In the genomic region with DNA sequence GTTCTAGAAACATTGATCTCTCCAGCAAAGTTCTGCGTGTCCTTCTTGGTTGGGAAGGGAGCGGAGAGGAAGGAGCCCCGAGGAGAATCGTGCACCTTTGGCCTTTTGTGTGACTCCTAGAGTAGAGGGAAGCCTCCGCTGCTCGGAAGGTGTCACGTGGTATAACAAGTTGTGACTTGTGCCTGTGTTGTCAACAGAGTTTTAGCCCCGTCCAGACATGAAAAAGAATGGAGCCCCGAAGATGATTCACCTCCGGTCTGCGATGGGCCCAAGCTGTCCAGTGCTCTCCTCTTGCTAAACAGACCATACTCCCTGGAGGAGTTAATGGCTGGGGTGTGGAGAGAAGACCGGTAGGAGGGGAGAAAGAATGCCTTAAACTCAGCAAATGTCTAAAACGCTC, we compare ENCODE assay signal across 11 cellular contexts. TPM values are rescaled to one million over a fixed set of nuclear protein-coding genes. Genes with fewer than 3 reads are reported as not detected.
"Had no signal": no experiment of that assay in that cellular context is flagged by ENCODE, and none has a peak within 500 bp of the region (broad histone marks: within the 10 kb centered on the region; RNA-seq: fewer than 3 reads in every experiment).

No MANE protein-coding gene starts in this region.

- H3K36me3 ChIP-seq: left ventricle myocardium inferior had no signal

- H3K4me3 ChIP-seq: left ventricle myocardium inferior had no signal

- DNase-seq: activated CD4-positive, alpha-beta memory T cell treated with anti-CD3 and anti-CD28 coated beads for 36 hours; activated effector memory CD4-positive, alpha-beta T cell treated with anti-CD3 and anti-CD28 coated beads, Interleukin-2, amount 50 U/mL, for 16 hours; activated T-cell treated with anti-CD3 and anti-CD28 coated beads, Interleukin-2, amount 50 U/mL, for 4 hours; amygdala; foreskin melanocyte; left ventricle myocardium inferior; mesendoderm; stimulated activated CD4-positive, alpha-beta T cell treated with anti-CD3 and anti-CD28 coated beads, Interleukin-2, amount 100 ng/mL, for 48 hours; stimulated activated naive CD4-positive, alpha-beta T cell treated with Interleukin-2 at 50 U/mL for 16 hours had no signal

- H3K27ac ChIP-seq: left ventricle myocardium inferior had no signal

- H3K9me3 ChIP-seq: left ventricle myocardium inferior had no signal

- ATAC-seq: activated naive CD4-positive, alpha-beta T cell treated with anti-CD3 and anti-CD28 coated beads, Interleukin-2, amount 50 U/mL, for 72 hours; activated T-cell treated with anti-CD3 and anti-CD28 coated beads, Interleukin-2, amount 50 U/mL, for 4 hours had no signal

- H3K4me1 ChIP-seq: left ventricle myocardium inferior had no signal

RNA-seq across cellular contexts. Expression of a gene that starts 7.0 kb away (rescaled TPM):
- total RNA-seq: activated CD4-positive, alpha-beta memory T cell treated with anti-CD3 and anti-CD28 coated beads for 36 hours; activated naive CD4-positive, alpha-beta T cell treated with anti-CD3 and anti-CD28 coated beads, Interleukin-2, amount 50 U/mL, for 72 hours; activated T-cell treated with anti-CD3 and anti-CD28 coated beads, Interleukin-2, amount 50 U/mL, for 4 hours; dermis microvascular lymphatic vessel endothelial cell had no signal
